ENCODE assay signal across 21 cellular contexts in genomic region chr6:135305684-135306083, GRCh38.
"Had no signal": no experiment of that assay in that cellular context is flagged by ENCODE, and none has a peak within 500 bp of the region (broad histone marks: within the 10 kb centered on the region; RNA-seq: fewer than 3 reads in every experiment).

No MANE protein-coding gene starts in this region.

- H3K27me3 Mint-ChIP-seq: natural killer cell treated with Interleukin-12 subunit alpha and Interleukin-12 subunit beta and Interleukin-15 and Interleukin-18, amount 100 ng/mL, for 72 hours had no signal

- H3K4me1 ChIP-seq: gastroesophageal sphincter, suprapubic skin, tibial artery, upper lobe of right lung had no signal

- H3K9me3 ChIP-seq: gastroesophageal sphincter, mucosa of descending colon, suprapubic skin, tibial artery, upper lobe of right lung had no signal

- H3K4me3 Mint-ChIP-seq: natural killer cell treated with Interleukin-12 subunit alpha and Interleukin-12 subunit beta and Interleukin-15 and Interleukin-18, amount 100 ng/mL, for 72 hours had no signal

- H3K27ac ChIP-seq: gastroesophageal sphincter, suprapubic skin, tibial artery, WERI-Rb-1 had no signal

- H3K27me3 ChIP-seq: gastroesophageal sphincter, suprapubic skin, tibial artery, upper lobe of right lung had no signal

- H3K4me3 ChIP-seq: gastroesophageal sphincter, mucosa of descending colon, suprapubic skin, tibial artery, upper lobe of right lung had no signal

- H3K36me3 ChIP-seq: suprapubic skin, upper lobe of right lung, WERI-Rb-1 had no signal

- ATAC-seq: gastroesophageal sphincter; left cardiac atrium; left ventricle myocardium superior; mucosa of descending colon; natural killer cell treated with Interleukin-12 subunit alpha and Interleukin-12 subunit beta and Interleukin-15 and Interleukin-18, amount 100 ng/mL, for 72 hours; right cardiac atrium; upper lobe of right lung had no signal

- H3K36me3 Mint-ChIP-seq: natural killer cell treated with Interleukin-12 subunit alpha and Interleukin-12 subunit beta and Interleukin-15 and Interleukin-18, amount 100 ng/mL, for 72 hours had no signal

- DNase-seq: activated CD4-positive, alpha-beta T cell treated with anti-CD3 and anti-CD28 coated beads, Interleukin-2, amount 50 U/mL, for 1 hour; activated CD4-positive, CD25-positive, alpha-beta regulatory T cell treated with anti-CD3 and anti-CD28 coated beads, Interleukin-2, amount 50 U/mL, for 72 hours; activated effector memory CD4-positive, alpha-beta T cell treated with anti-CD3 and anti-CD28 coated beads, Interleukin-2, amount 50 U/mL, for 16 hours; activated naive CD4-positive, alpha-beta T cell treated with anti-CD3 and anti-CD28 coated beads, Interleukin-2, amount 50 U/mL, for 16 hours; activated T-cell treated with anti-CD3 and anti-CD28 coated beads for 4 hours; amygdala; caudate nucleus; head of caudate nucleus; hippocampal formation; left cardiac atrium; left ventricle myocardium superior; mucosa of descending colon; right cardiac atrium; stimulated activated CD4-positive, alpha-beta T cell treated with anti-CD3 and anti-CD28 coated beads, Interleukin-15, amount 100 ng/mL, for 24 hours; stimulated activated naive CD4-positive, alpha-beta T cell; tibial artery; upper lobe of right lung; WERI-Rb-1 had no signal

- H3K9me3 Mint-ChIP-seq: natural killer cell treated with Interleukin-12 subunit alpha and Interleukin-12 subunit beta and Interleukin-15 and Interleukin-18, amount 100 ng/mL, for 72 hours had no signal
